In genomic region chr17:38707678-38708351, GRCh38 we compare ENCODE assay signal across 1 cellular context.
TF ChIP-seq lines count a peak whose summit lies in the region.

No MANE protein-coding gene starts in this region.

TF ChIP-seq in GM12878, 131 proteins besides CTCF, POLR2A, EP300 and RAD21:
- TF ChIP-seq YY1 (IDR thresholded peaks at IDR 0.05; ENCODE audit: low read depth, low read length): no peak
- no peak for TF ChIP-seq CUX1 (IDR thresholded peaks at IDR 0.05; ENCODE audit: insufficient replicate concordance, low read depth, low read length)
- TF ChIP-seq CBX3 (IDR thresholded peaks at IDR 0.05; ENCODE audit: borderline replicate concordance, low read depth): no peak
- TF ChIP-seq EED (IDR thresholded peaks at IDR 0.05; ENCODE audit: low read depth): no peak
- TF ChIP-seq CHD2 (IDR thresholded peaks at IDR 0.05; ENCODE audit: borderline replicate concordance, low read depth, low read length): no peak
- TF ChIP-seq ZBTB33 (IDR thresholded peaks at IDR 0.05): no peak
- no peak for TF ChIP-seq HDAC2 (IDR thresholded peaks at IDR 0.05)
- no peak for TF ChIP-seq BCL3 (IDR thresholded peaks at IDR 0.05; ENCODE audit: borderline replicate concordance, insufficient read depth, low read depth, low read length, poor library complexity, severe bottlenecking)
- no peak for TF ChIP-seq ESRRA (IDR thresholded peaks at IDR 0.05; ENCODE audit: low read length)
- TF ChIP-seq CEBPZ (IDR thresholded peaks at IDR 0.05; ENCODE audit: low read depth, low read length): no peak
- no peak for TF ChIP-seq RB1 (IDR thresholded peaks at IDR 0.05; ENCODE audit: borderline replicate concordance)
- TF ChIP-seq CREB1 (IDR thresholded peaks at IDR 0.05; ENCODE audit: low read depth): no peak
- TF ChIP-seq JUND (IDR thresholded peaks at IDR 0.05; ENCODE audit: low read depth, low read length): no peak
- no peak for TF ChIP-seq ZNF274 (IDR thresholded peaks at IDR 0.05; ENCODE audit: insufficient read depth, insufficient read length)
- TF ChIP-seq RAD51 (IDR thresholded peaks at IDR 0.05): no peak
- TF ChIP-seq E2F8 (IDR thresholded peaks at IDR 0.05; ENCODE audit: low read depth, partially characterized antibody): no peak
